ENCODE assay signal across 12 cellular contexts in genomic region chr5:59685806-59686205, GRCh38.
DNase-seq lines count a peak whose midpoint lies in the region; ATAC-seq and TF ChIP-seq lines count a peak whose summit lies in the region.
"Had no signal": no experiment of that assay in that cellular context is flagged by ENCODE, and none has a peak within 500 bp of the region (broad histone marks: within the 10 kb centered on the region; RNA-seq: fewer than 3 reads in every experiment).

No MANE protein-coding gene starts in this region.

- no peak overlapping the region for H3K27ac Mint-ChIP-seq in stimulated activated effector memory CD8-positive, alpha-beta T cell treated with anti-CD3 and anti-CD28 coated beads, Interleukin-12 subunit alpha, Interleukin-12 subunit beta, amount 100 ng/mL, for 72 hours
- H3K27ac Mint-ChIP-seq: activated naive CD8-positive, alpha-beta T cell; naive thymus-derived CD4-positive, alpha-beta T cell had no signal

- H4K20me1 ChIP-seq in KMS-11 (ENCODE audit: insufficient read depth): no peaks in the 10 kb centered on the region

- no peak for TF ChIP-seq POLR2A in GM18505 (IDR thresholded peaks at IDR 0.05; ENCODE audit: borderline replicate concordance, extremely low read depth, insufficient read depth, insufficient read length)

- TF ChIP-seq CTCF in KMS-11 (conservative IDR thresholded peaks at IDR 0.05; ENCODE audit: low read depth, low read length): no peak

- H3K4me1 Mint-ChIP-seq in stimulated activated effector memory CD8-positive, alpha-beta T cell treated with anti-CD3 and anti-CD28 coated beads, Interleukin-12 subunit alpha, Interleukin-12 subunit beta, amount 100 ng/mL, for 72 hours: no peaks in the 10 kb centered on the region

- DNase-seq in iris pigment epithelial cell (ENCODE audit: low read depth) (peak; percentile 81), midbrain (lab: John Stamatoyannopoulos, UW) (no peak), NCI-H2029 treated with DMSO at 0.1 percent for 48 hours (lab: John Stamatoyannopoulos, UW) (no peak), globus pallidus (ENCODE audit: low spot score) (no peak)
- no peak for DNase-seq in stimulated activated effector memory CD8-positive, alpha-beta T cell treated with anti-CD3 and anti-CD28 coated beads, Interleukin-12 subunit alpha, Interleukin-12 subunit beta, amount 100 ng/mL, for 72 hours (ENCODE audit: low spot score in 2 of 2)
- DNase-seq: DMS153; naive thymus-derived CD4-positive, alpha-beta T cell; NCI-H510A treated with DMSO at 0.1 percent for 48 hours had no signal

- ATAC-seq in GM18505 (IDR thresholded peaks at IDR 0.05; ENCODE audit: unreplicated experiment): peak; percentile 84
- peak; percentile 73 for ATAC-seq in GM21576 (IDR thresholded peaks at IDR 0.05; ENCODE audit: unreplicated experiment)
- ATAC-seq in stimulated activated effector memory CD8-positive, alpha-beta T cell treated with anti-CD3 and anti-CD28 coated beads, Interleukin-12 subunit alpha, Interleukin-12 subunit beta, amount 100 ng/mL, for 72 hours: no peak
- ATAC-seq: naive thymus-derived CD4-positive, alpha-beta T cell had no signal

- no peaks in the 10 kb centered on the region for H3K36me3 Mint-ChIP-seq in stimulated activated effector memory CD8-positive, alpha-beta T cell treated with anti-CD3 and anti-CD28 coated beads, Interleukin-12 subunit alpha, Interleukin-12 subunit beta, amount 100 ng/mL, for 72 hours
- H3K36me3 Mint-ChIP-seq: activated naive CD8-positive, alpha-beta T cell had no signal

- no peak overlapping the region for H3K4me3 ChIP-seq in KMS-11 (IDR thresholded peaks at IDR 0.05; ENCODE audit: insufficient read depth, low read depth, low read length)

- peak overlapping the region; percentile 56 for H3K27ac ChIP-seq in KMS-11

- H3K27me3 ChIP-seq in KMS-11 (ENCODE audit: insufficient read depth, low read depth): no peaks in the 10 kb centered on the region; the same call in 1 of the 2 replicates

- peaks cover 37% of the 10 kb centered on the region for H3K4me1 ChIP-seq in KMS-11 (ENCODE audit: low read depth, poor library complexity, severe bottlenecking)

- no peak overlapping the region for H3K4me3 Mint-ChIP-seq in stimulated activated effector memory CD8-positive, alpha-beta T cell treated with anti-CD3 and anti-CD28 coated beads, Interleukin-12 subunit alpha, Interleukin-12 subunit beta, amount 100 ng/mL, for 72 hours
- H3K4me3 Mint-ChIP-seq: activated naive CD8-positive, alpha-beta T cell; naive thymus-derived CD4-positive, alpha-beta T cell had no signal

- H3K4me2 ChIP-seq in KMS-11: peak overlapping the region; percentile 59

- H3K9ac ChIP-seq in KMS-11: peak overlapping the region; percentile 5; the same call in 1 of the 2 replicates

- H2AFZ ChIP-seq in KMS-11 (ENCODE audit: low read depth): peak overlapping the region; percentile 12; the same call in 1 of the 2 replicates

- H3K79me2 ChIP-seq in KMS-11 (ENCODE audit: insufficient read depth, low read depth): no peaks in the 10 kb centered on the region

- no peaks in the 10 kb centered on the region for H3K9me3 Mint-ChIP-seq in stimulated activated effector memory CD8-positive, alpha-beta T cell treated with anti-CD3 and anti-CD28 coated beads, Interleukin-12 subunit alpha, Interleukin-12 subunit beta, amount 100 ng/mL, for 72 hours

- H3K36me3 ChIP-seq in KMS-11 (ENCODE audit: insufficient read depth): no peaks in the 10 kb centered on the region
